ENCODE assay signal across 8 cellular contexts in genomic region chr12:7588703-7589329, GRCh38.
A peak's percentile ranks its signal among the peaks of the same experiment; 100 is the strongest.
DNase-seq lines count a peak whose midpoint lies in the region; ATAC-seq and TF ChIP-seq lines count a peak whose summit lies in the region.

No MANE protein-coding gene starts in this region.

- no peaks in the 10 kb centered on the region for H3K4me1 Mint-ChIP-seq in neural crest cell

- no peak overlapping the region for H3K4me3 Mint-ChIP-seq in neural crest cell

- peaks cover 18% of the 10 kb centered on the region for H3K27me3 Mint-ChIP-seq in neural crest cell (ENCODE audit: low read depth)

- no peak overlapping the region for H3K27ac Mint-ChIP-seq in neural crest cell (ENCODE audit: unreplicated experiment)

- TF ChIP-seq CTCF in neural crest cell (conservative IDR thresholded peaks at IDR 0.05), result peak; percentile 69

- DNase-seq in SIG-M5 treated with dmso at 0.1 percent for 504 hours (lab: John Stamatoyannopoulos, UW; ENCODE audit: unreplicated experiment) (peak; percentile 85), SIG-M5 (lab: John Stamatoyannopoulos, UW) (no peak), NAMALWA (ENCODE audit: low spot score) (peak; percentile 83), neural crest cell (ENCODE audit: low read depth, low spot score) (peak; percentile 18)
- peak; percentile 12 to 51 for DNase-seq in activated CD4-positive, alpha-beta T cell treated with anti-CD3 and anti-CD28 coated beads for 4 hours

- H3K36me3 Mint-ChIP-seq in neural crest cell (ENCODE audit: low read depth), result peaks cover 4% of the 10 kb centered on the region

- ATAC-seq in esophagus mucosa (peak; percentile 72), GM19328 (IDR thresholded peaks at IDR 0.05; ENCODE audit: unreplicated experiment) (no peak), HG02678 (IDR thresholded peaks at IDR 0.05; ENCODE audit: unreplicated experiment) (no peak)

- peaks cover 11% of the 10 kb centered on the region for H3K9me3 Mint-ChIP-seq in neural crest cell
